23 cellular contexts compared by ENCODE assay signal in genomic region chr5:181109489-181110013, GRCh38. TPM values are rescaled to one million over a fixed set of nuclear protein-coding genes. Genes with fewer than 3 reads are reported as not detected.
"Had no signal": no experiment of that assay in that cellular context is flagged by ENCODE, and none has a peak within 500 bp of the region (broad histone marks: within the 10 kb centered on the region; RNA-seq: fewer than 3 reads in every experiment).

No MANE protein-coding gene starts in this region.

- H3K9me3 Mint-ChIP-seq: activated T-helper 2 cell treated with anti-CD3 and anti-CD28 coated beads, Interferon-gamma antibody, Interleukin-2, Interleukin-4, amounts not matched to agents 10 μg/mL and 5 μg/mL and 100 μg/mL, durations not matched to agents 14 hours and 24 hours and 36 hours; T-helper 1 cell treated with Interleukin-12 subunit alpha and Interleukin-12 subunit beta and Interleukin-4 antibody, amounts not matched to agents 30 μg/mL and 1 μg/mL, for 36 hours had no signal

- H3K27ac ChIP-seq: brain microvascular endothelial cell, dorsolateral prefrontal cortex, epithelial cell of prostate, hepatocyte, neutrophil, pancreas, spleen, tibial artery, uterus had no signal

- H3K4me3 ChIP-seq: dorsolateral prefrontal cortex, hepatocyte, pancreas, spleen, tibial artery, uterus had no signal

- H3K4me1 ChIP-seq: pancreas, uterus had no signal

- H3K27ac Mint-ChIP-seq: activated naive CD4-positive, alpha-beta T cell treated with anti-CD3 and anti-CD28 coated beads for 36 hours; activated T-helper 2 cell treated with anti-CD3 and anti-CD28 coated beads, Interferon-gamma antibody, Interleukin-2, Interleukin-4, amounts not matched to agents 10 μg/mL and 5 μg/mL and 100 μg/mL, durations not matched to agents 14 hours and 24 hours and 36 hours; memory B cell; naive thymus-derived CD8-positive, alpha-beta T cell; T-helper 1 cell treated with Interleukin-12 subunit alpha and Interleukin-12 subunit beta and Interleukin-4 antibody, amounts not matched to agents 30 μg/mL and 1 μg/mL, for 36 hours had no signal

- ATAC-seq: naive thymus-derived CD8-positive, alpha-beta T cell; pancreas had no signal

- H3K36me3 Mint-ChIP-seq: memory B cell had no signal

- H3K4me3 Mint-ChIP-seq: activated naive CD4-positive, alpha-beta T cell treated with anti-CD3 and anti-CD28 coated beads for 36 hours; memory B cell; naive thymus-derived CD8-positive, alpha-beta T cell; T-helper 1 cell treated with Interleukin-12 subunit alpha and Interleukin-12 subunit beta and Interleukin-4 antibody, amounts not matched to agents 30 μg/mL and 1 μg/mL, for 36 hours had no signal

- H3K9me3 ChIP-seq: neutrophil, pancreas, uterus had no signal

- H3K36me3 ChIP-seq: brain microvascular endothelial cell, neutrophil, pancreas, spleen, tibial artery, uterus had no signal

- DNase-seq: activated CD4-positive, alpha-beta T cell treated with anti-CD3 and anti-CD28 coated beads, Interleukin-2, amount 50 U/mL, for 48 hours; activated naive CD4-positive, alpha-beta T cell treated with anti-CD3 and anti-CD28 coated beads for 36 hours; anterior cingulate cortex; brain microvascular endothelial cell; central memory CD4-positive, alpha-beta T cell; dorsolateral prefrontal cortex; foreskin fibroblast; kidney; naive thymus-derived CD8-positive, alpha-beta T cell; spleen; stimulated activated naive CD4-positive, alpha-beta T cell; uterus had no signal

RNA-seq across cellular contexts. Expression of gene OR2V1, which starts 21.4 kb away (rescaled TPM):
- total RNA-seq: activated naive CD4-positive, alpha-beta T cell treated with anti-CD3 and anti-CD28 coated beads for 36 hours; activated T-helper 2 cell treated with anti-CD3 and anti-CD28 coated beads, Interferon-gamma antibody, Interleukin-2, Interleukin-4, amounts not matched to agents 10 μg/mL and 5 μg/mL and 100 μg/mL, durations not matched to agents 14 hours and 24 hours and 36 hours; dorsolateral prefrontal cortex; glomerular endothelial cell; hepatocyte; kidney; liver; naive thymus-derived CD8-positive, alpha-beta T cell; pancreas; spleen; subcutaneous adipose tissue; uterus had no signal

RNA-seq across cellular contexts. Expression of gene OR2V2, which starts 37.8 kb away (rescaled TPM):
- total RNA-seq: activated naive CD4-positive, alpha-beta T cell treated with anti-CD3 and anti-CD28 coated beads for 36 hours; activated T-helper 2 cell treated with anti-CD3 and anti-CD28 coated beads, Interferon-gamma antibody, Interleukin-2, Interleukin-4, amounts not matched to agents 10 μg/mL and 5 μg/mL and 100 μg/mL, durations not matched to agents 14 hours and 24 hours and 36 hours; glomerular endothelial cell; hepatocyte; kidney; liver; naive thymus-derived CD8-positive, alpha-beta T cell; pancreas; spleen; subcutaneous adipose tissue; uterus had no signal
